Comparison of ENCODE assay signal across 21 cellular contexts in genomic region chr6:35576647-35577046, GRCh38.
DNase-seq lines count a peak whose midpoint lies in the region; ATAC-seq and TF ChIP-seq lines count a peak whose summit lies in the region.
"Had no signal": no experiment of that assay in that cellular context is flagged by ENCODE, and none has a peak within 500 bp of the region (broad histone marks: within the 10 kb centered on the region; RNA-seq: fewer than 3 reads in every experiment).

No MANE protein-coding gene starts in this region.

- peaks cover 3% of the 10 kb centered on the region for H3K4me1 Mint-ChIP-seq in activated T-cell treated with anti-CD3 and anti-CD28 coated beads, Interleukin-2, amount 50 U/mL, for 24 hours (ENCODE audit: low read depth)
- H3K4me1 Mint-ChIP-seq in CD14-positive monocyte (no peaks in the 10 kb centered on the region), WTC11 (peaks cover 20% of the 10 kb centered on the region)
- H3K4me1 Mint-ChIP-seq in naive thymus-derived CD8-positive, alpha-beta T cell = peaks cover 3 to 12% (median 5%) of the 10 kb centered on the region in 4 donors
- H3K4me1 Mint-ChIP-seq: IgD-negative memory B cell had no signal

- in situ Hi-C loops in ACHN (cut with HindIII; ENCODE audit: low pct_ligation_motif_present, low pct_unique_long_range_greater_than_20kb, low sequenced_read_pairs) = no loop called here

- POLR2A ChIA-PET in WTC11 (lab: Charles Lee) = no interaction called here
- POLR2A ChIA-PET in naive thymus-derived CD8-positive, alpha-beta T cell (lab: Charles Lee) = interaction anchor here (1.0 to 2.0 kb wide), 2 partner anchors 52 to 160 kb away, joined by 3 to 6 read pairs; partner anchors contain the start of gene ARMC12

- peaks cover 89% of the 10 kb centered on the region for H3K36me3 Mint-ChIP-seq in activated T-cell treated with anti-CD3 and anti-CD28 coated beads, Interleukin-2, amount 50 U/mL, for 24 hours (ENCODE audit: low read depth)
- H3K36me3 Mint-ChIP-seq in CD14-positive monocyte = peaks cover 68 to 90% of the 10 kb centered on the region in 2 donors
- H3K36me3 Mint-ChIP-seq in WTC11 = peaks cover 13% of the 10 kb centered on the region; the same call in 1 of the 2 replicates
- peaks cover 5 to 93% (median 26%) of the 10 kb centered on the region in 3 donors for H3K36me3 Mint-ChIP-seq in naive thymus-derived CD8-positive, alpha-beta T cell

- H3K4me3 Mint-ChIP-seq in activated T-cell treated with anti-CD3 and anti-CD28 coated beads, Interleukin-2, amount 50 U/mL, for 24 hours = no peak overlapping the region
- H3K4me3 Mint-ChIP-seq in CD14-positive monocyte = no peak overlapping the region
- no peak overlapping the region for H3K4me3 Mint-ChIP-seq in WTC11
- H3K4me3 Mint-ChIP-seq in naive thymus-derived CD8-positive, alpha-beta T cell = no peak overlapping the region
- H3K4me3 Mint-ChIP-seq: H9, IgD-negative memory B cell had no signal

- H3K9me3 Mint-ChIP-seq in activated T-cell treated with anti-CD3 and anti-CD28 coated beads, Interleukin-2, amount 50 U/mL, for 24 hours = no peaks in the 10 kb centered on the region
- H3K9me3 Mint-ChIP-seq in CD14-positive monocyte (no peaks in the 10 kb centered on the region), WTC11 (no peaks in the 10 kb centered on the region)
- no peaks in the 10 kb centered on the region for H3K9me3 Mint-ChIP-seq in naive thymus-derived CD8-positive, alpha-beta T cell
- H3K9me3 Mint-ChIP-seq: H9, IgD-negative memory B cell had no signal

- ATAC-seq in WTC11 = no peak
- ATAC-seq in naive thymus-derived CD8-positive, alpha-beta T cell = no peak
- no peak for ATAC-seq in HG03159 (IDR thresholded peaks at IDR 0.05; ENCODE audit: unreplicated experiment)
- no peak for ATAC-seq in HG03520 (IDR thresholded peaks at IDR 0.05; ENCODE audit: unreplicated experiment)

- TF ChIP-seq CTCF in CD14-positive monocyte (IDR thresholded peaks at IDR 0.05) = no peak
- no peak for TF ChIP-seq CTCF in WTC11 (IDR thresholded peaks at IDR 0.05)

- intact Hi-C loops in CD14-positive monocyte (cut with micrococcal nuclease) = no loop called here

- no peaks in the 10 kb centered on the region for H3K27me3 Mint-ChIP-seq in activated T-cell treated with anti-CD3 and anti-CD28 coated beads, Interleukin-2, amount 50 U/mL, for 24 hours
- H3K27me3 Mint-ChIP-seq in CD14-positive monocyte (ENCODE audit: low read depth in 3 of 3) (no peaks in the 10 kb centered on the region), WTC11 (ENCODE audit: low read depth) (no peaks in the 10 kb centered on the region)
- no peaks in the 10 kb centered on the region for H3K27me3 Mint-ChIP-seq in naive thymus-derived CD8-positive, alpha-beta T cell
- H3K27me3 Mint-ChIP-seq: IgD-negative memory B cell had no signal

- DNase-seq in activated T-cell treated with anti-CD3 and anti-CD28 coated beads, Interleukin-2, amount 50 U/mL, for 24 hours = no peak
- no peak for DNase-seq in activated T-cell treated with anti-CD3 and anti-CD28 coated beads for 4 hours
- no peak for DNase-seq in CD14-positive monocyte (ENCODE audit: low spot score)
- no peak for DNase-seq in WTC11 (ENCODE audit: low spot score)
- no peak for DNase-seq in naive thymus-derived CD8-positive, alpha-beta T cell
- DNase-seq in ACHN = no peak
- DNase-seq: BE2C, GM23248, H9, NCI-H1048, NCI-H1417, NCI-H1694, NCI-H2081, NCI-H226, NCI-H510A, NCI-H69, RPMI8226, SHP77 had no signal

- CTCF ChIA-PET in WTC11 (lab: Charles Lee) = interaction anchor here (1.3 to 1.5 kb wide), 2 partner anchors 24 to 54 kb away, joined by 3 to 6 read pairs; no protein-coding TSS in a partner anchor

- H3K27ac Mint-ChIP-seq in activated T-cell treated with anti-CD3 and anti-CD28 coated beads, Interleukin-2, amount 50 U/mL, for 24 hours = peak overlapping the region; percentile 51
- peak overlapping the region in 4 of 7 donors; percentile 2 to 68 (median 32) for H3K27ac Mint-ChIP-seq in CD14-positive monocyte
- 0 out of 2 replicates have a peak overlapping the region, but pooled peaks have one; percentile 33 for H3K27ac Mint-ChIP-seq in WTC11
- peak overlapping the region in 9 of 10 donors; percentile 22 to 66 (median 48) for H3K27ac Mint-ChIP-seq in naive thymus-derived CD8-positive, alpha-beta T cell
- H3K27ac Mint-ChIP-seq: H9, IgD-negative memory B cell had no signal

TF ChIP-seq in WTC11, 78 proteins besides CTCF, POLR2A, EP300 and RAD21:
- TF ChIP-seq ZNF425 (CRISPR knock-in tag; conservative IDR thresholded peaks at IDR 0.05) (no peak), NR2C2 (CRISPR knock-in tag; IDR thresholded peaks at IDR 0.05) (no peak), SOX15 (CRISPR knock-in tag; IDR thresholded peaks at IDR 0.05) (no peak), ZNF138 (CRISPR knock-in tag; conservative IDR thresholded peaks at IDR 0.05) (no peak), ERG (CRISPR knock-in tag; IDR thresholded peaks at IDR 0.05) (no peak), IRF2 (CRISPR knock-in tag; IDR thresholded peaks at IDR 0.05; ENCODE audit: borderline replicate concordance, low read depth) (no peak), FOXJ3 (CRISPR knock-in tag; IDR thresholded peaks at IDR 0.05; ENCODE audit: borderline replicate concordance) (no peak)
TF ChIP-seq in WTC11: peak in this region for 0.
